In genomic region chr6:71621918-71622519, GRCh38 we compare ENCODE assay signal across 11 cellular contexts.
DNase-seq lines count a peak whose midpoint lies in the region; ATAC-seq and TF ChIP-seq lines count a peak whose summit lies in the region.
"Had no signal": no experiment of that assay in that cellular context is flagged by ENCODE, and none has a peak within 500 bp of the region (broad histone marks: within the 10 kb centered on the region; RNA-seq: fewer than 3 reads in every experiment).

No MANE protein-coding gene starts in this region.

- ATAC-seq in activated naive CD4-positive, alpha-beta T cell treated with anti-CD3 and anti-CD28 coated beads, Interleukin-2, amount 50 U/mL, for 72 hours = no peak
- no peak for ATAC-seq in GM18867 (IDR thresholded peaks at IDR 0.05; ENCODE audit: unreplicated experiment)
- ATAC-seq in HG02763 (IDR thresholded peaks at IDR 0.05; ENCODE audit: unreplicated experiment) = no peak
- ATAC-seq: activated CD8-positive, alpha-beta memory T cell treated with anti-CD3 and anti-CD28 coated beads, Interleukin-2, amount 10 ng/mL, durations not matched to agents 7 days and 5 days had no signal

- H3K36me3 ChIP-seq in Loucy (ENCODE audit: insufficient read depth, low read length) = no peaks in the 10 kb centered on the region
- no peaks in the 10 kb centered on the region for H3K36me3 ChIP-seq in neural progenitor cell

- H3K4me2 ChIP-seq in Loucy (ENCODE audit: low read depth, low read length, poor library complexity, severe bottlenecking) (no peak overlapping the region), neural progenitor cell (no peak overlapping the region)

- no peaks in the 10 kb centered on the region for H3K4me1 Mint-ChIP-seq in neural progenitor cell
- H3K4me1 Mint-ChIP-seq: activated CD8-positive, alpha-beta memory T cell treated with anti-CD3 and anti-CD28 coated beads, Interleukin-2, amount 10 ng/mL, durations not matched to agents 7 days and 5 days had no signal

- H3K9me2 ChIP-seq in Loucy (replicated peaks; ENCODE audit: low read depth, low read length) = no peaks in the 10 kb centered on the region

- no peaks in the 10 kb centered on the region for H3K79me2 ChIP-seq in Loucy (ENCODE audit: insufficient read depth, low read length)
- H3K79me2 ChIP-seq in neural progenitor cell (ENCODE audit: low read depth) = no peaks in the 10 kb centered on the region

- H3K9me3 ChIP-seq in Loucy (ENCODE audit: insufficient read depth, low read depth, low read length) (no peaks in the 10 kb centered on the region), neural progenitor cell (ENCODE audit: low read depth) (no peaks in the 10 kb centered on the region)

- no peak overlapping the region for H3K9ac ChIP-seq in Loucy (ENCODE audit: low read depth, low read length, poor library complexity, severe bottlenecking)
- H3K9ac ChIP-seq in neural progenitor cell = no peak overlapping the region

- H4K20me1 ChIP-seq in Loucy (ENCODE audit: insufficient read depth, low read length, poor library complexity, severe bottlenecking) (no peaks in the 10 kb centered on the region), neural progenitor cell (ENCODE audit: low read depth) (no peaks in the 10 kb centered on the region)

- no peaks in the 10 kb centered on the region for H3F3A ChIP-seq in Loucy (ENCODE audit: low read depth)
- H3F3A ChIP-seq in neural progenitor cell (ENCODE audit: low read depth) = no peaks in the 10 kb centered on the region

- DNase-seq in GM10266 (ENCODE audit: extremely low spot score) (no peak), cardiac fibroblast (ENCODE audit: low read depth in 2 of 2) (peak; percentile 3 to 34), neural progenitor cell (ENCODE audit: low spot score) (peak; percentile 19), DMS79 treated with DMSO at 0.1 percent for 48 hours (lab: John Stamatoyannopoulos, UW) (no peak)
- DNase-seq in activated naive CD4-positive, alpha-beta T cell treated with anti-CD3 and anti-CD28 coated beads, Interleukin-2, amount 50 U/mL, for 72 hours (ENCODE audit: low spot score in 2 of 2) = no peak
- DNase-seq: activated CD8-positive, alpha-beta memory T cell treated with anti-CD3 and anti-CD28 coated beads, Interleukin-2, amount 10 ng/mL, durations not matched to agents 7 days and 5 days; NCI-H146; stimulated activated CD4-positive, alpha-beta T cell treated with anti-CD3 and anti-CD28 coated beads, Interleukin-12 subunit alpha, Interleukin-12 subunit beta, amount 100 ng/mL, for 4 hours had no signal

- no peaks in the 10 kb centered on the region for H3K27me3 Mint-ChIP-seq in neural progenitor cell (ENCODE audit: insufficient read depth, low read depth)
- H3K27me3 Mint-ChIP-seq: activated CD8-positive, alpha-beta memory T cell treated with anti-CD3 and anti-CD28 coated beads, Interleukin-2, amount 10 ng/mL, durations not matched to agents 7 days and 5 days had no signal

- no peaks in the 10 kb centered on the region for H3K36me3 Mint-ChIP-seq in neural progenitor cell
- peaks cover 0 to 8% of the 10 kb centered on the region in 2 donors for H3K36me3 Mint-ChIP-seq in activated naive CD4-positive, alpha-beta T cell treated with anti-CD3 and anti-CD28 coated beads, Interleukin-2, amount 50 U/mL, for 72 hours
- H3K36me3 Mint-ChIP-seq: activated CD8-positive, alpha-beta memory T cell treated with anti-CD3 and anti-CD28 coated beads, Interleukin-2, amount 10 ng/mL, durations not matched to agents 7 days and 5 days had no signal

- H3K27ac Mint-ChIP-seq in neural progenitor cell = no peak overlapping the region
- H3K27ac Mint-ChIP-seq in activated naive CD4-positive, alpha-beta T cell treated with anti-CD3 and anti-CD28 coated beads, Interleukin-2, amount 50 U/mL, for 72 hours = no peak overlapping the region
- H3K27ac Mint-ChIP-seq: activated CD8-positive, alpha-beta memory T cell treated with anti-CD3 and anti-CD28 coated beads, Interleukin-2, amount 10 ng/mL, durations not matched to agents 7 days and 5 days had no signal

- H3K27me3 ChIP-seq in Loucy (ENCODE audit: insufficient read depth, low read length, poor library complexity, severe bottlenecking) = no peaks in the 10 kb centered on the region
- no peaks in the 10 kb centered on the region for H3K27me3 ChIP-seq in neural progenitor cell

- no peak overlapping the region for H3K4me3 Mint-ChIP-seq in neural progenitor cell
- H3K4me3 Mint-ChIP-seq: activated CD8-positive, alpha-beta memory T cell treated with anti-CD3 and anti-CD28 coated beads, Interleukin-2, amount 10 ng/mL, durations not matched to agents 7 days and 5 days had no signal

- no peak overlapping the region for H2AFZ ChIP-seq in Loucy (ENCODE audit: low read length)
- H2AFZ ChIP-seq in neural progenitor cell (replicated peaks) = no peak overlapping the region

- H3K27ac ChIP-seq in neural progenitor cell = no peak overlapping the region

- no peak overlapping the region for H3K4me3 ChIP-seq in Loucy (ENCODE audit: low read length, poor library complexity, severe bottlenecking)
- H3K4me3 ChIP-seq in cardiac fibroblast (replicated peaks in 1 of 2; ENCODE audit: low read depth in 2 of 2, low read length in 2 of 2) = no peak overlapping the region
- no peak overlapping the region for H3K4me3 ChIP-seq in neural progenitor cell

- peak; percentile 38 for TF ChIP-seq CTCF in GM10266 (IDR thresholded peaks at IDR 0.05; ENCODE audit: control insufficient read depth, insufficient read depth, low read depth, missing control alignments)
- TF ChIP-seq CTCF in Loucy (conservative IDR thresholded peaks at IDR 0.05; ENCODE audit: low read length) = peak; percentile 53
- TF ChIP-seq CTCF in cardiac fibroblast (IDR thresholded peaks at IDR 0.05; ENCODE audit: low read depth, low read length) = peak; percentile 42
- TF ChIP-seq CTCF in neural progenitor cell (IDR thresholded peaks at IDR 0.05) = peak; percentile 60

- H3K4me1 ChIP-seq in Loucy (ENCODE audit: insufficient read depth, low read length, poor library complexity, severe bottlenecking) = no peaks in the 10 kb centered on the region
- no peaks in the 10 kb centered on the region for H3K4me1 ChIP-seq in neural progenitor cell

- H3K9me3 Mint-ChIP-seq in neural progenitor cell = peaks cover 15% of the 10 kb centered on the region
- peaks cover 19 to 20% of the 10 kb centered on the region in 2 donors for H3K9me3 Mint-ChIP-seq in activated naive CD4-positive, alpha-beta T cell treated with anti-CD3 and anti-CD28 coated beads, Interleukin-2, amount 50 U/mL, for 72 hours

Comparison
In these comparisons a context has a peak if more than half of its experiments do, and no peak if none do; other contexts are left out.
1. DNase-seq: peak in cardiac fibroblast (2 of 2) and neural progenitor cell (single experiment); none in GM10266 (single experiment), activated naive CD4-positive, alpha-beta T cell treated with anti-CD3 and anti-CD28 coated beads, Interleukin-2, amount 50 U/mL, for 72 hours (0 of 2) and DMS79 treated with DMSO at 0.1 percent for 48 hours (single experiment).
2. Peak in every context shown above with its lines, with median percentiles within 50 percentile points of each other: CTCF ChIP-seq.